8 cellular contexts compared by ENCODE assay signal in genomic region chr14:71142375-71143038, GRCh38.
DNase-seq lines count a peak whose midpoint lies in the region; ATAC-seq and TF ChIP-seq lines count a peak whose summit lies in the region.

No MANE protein-coding gene starts in this region.

- TF ChIP-seq POLR2A in gastrocnemius medialis (IDR thresholded peaks at IDR 0.05): no peak

- CTCF ChIA-PET in T-cell (lab: Charles Lee): interaction anchor here (0.6 to 2.8 kb wide), 6 partner anchors 9 to 740 kb away, joined by 3 to 13 read pairs (median 6); no protein-coding TSS in a partner anchor

- peak; percentile 63 for ATAC-seq in GM21447 (IDR thresholded peaks at IDR 0.05; ENCODE audit: unreplicated experiment)
- ATAC-seq in T-cell (replicated peaks in 1 of 4): peak in 3 of 4 experiments; percentile 31 to 51 (median 41)
- no peak for ATAC-seq in gastrocnemius medialis
- ATAC-seq in HG03521 (IDR thresholded peaks at IDR 0.05; ENCODE audit: unreplicated experiment): no peak

- in situ Hi-C loops in gastrocnemius medialis (cut with MboI; ENCODE audit: low sequenced_read_pairs in 4 of 4): no loop called here

- H3K36me3 Mint-ChIP-seq in T-cell (no peaks in the 10 kb centered on the region), neural progenitor cell (no peaks in the 10 kb centered on the region)

- H3K4me3 Mint-ChIP-seq in T-cell (no peak overlapping the region), neural progenitor cell (no peak overlapping the region)

- H4K20me1 ChIP-seq in neural progenitor cell (ENCODE audit: low read depth): no peaks in the 10 kb centered on the region

- H3K36me3 ChIP-seq in neural progenitor cell (no peaks in the 10 kb centered on the region), gastrocnemius medialis (no peaks in the 10 kb centered on the region)

- POLR2A ChIA-PET in T-cell (lab: Charles Lee): interaction anchor here (0.5 to 0.6 kb wide), 4 partner anchors 28 to 874 kb away, joined by 3 to 6 read pairs (median 5); no protein-coding TSS in a partner anchor

- intact Hi-C loops in gastrocnemius medialis (cut with DNase I; ENCODE audit: low total_unique reads): no loop called here

- H3K4me1 ChIP-seq in neural progenitor cell (peaks cover 6% of the 10 kb centered on the region), gastrocnemius medialis (no peaks in the 10 kb centered on the region)

- H3K27me3 ChIP-seq in neural progenitor cell (no peaks in the 10 kb centered on the region), gastrocnemius medialis (no peaks in the 10 kb centered on the region)

- H3K4me2 ChIP-seq in neural progenitor cell: no peak overlapping the region

- H3K9ac ChIP-seq in neural progenitor cell: no peak overlapping the region

- H3K27me3 Mint-ChIP-seq in T-cell: no peaks in the 10 kb centered on the region
- H3K27me3 Mint-ChIP-seq in neural progenitor cell (ENCODE audit: insufficient read depth, low read depth): peaks cover 2% of the 10 kb centered on the region

- H3K27ac Mint-ChIP-seq in T-cell (peak overlapping the region; percentile 71 to 73), neural progenitor cell (no peak overlapping the region)

- H3K4me3 ChIP-seq in AG09309 (ENCODE audit: control insufficient read depth, low read depth, low read length): no peak overlapping the region
- H3K4me3 ChIP-seq in neural progenitor cell: no peak overlapping the region
- no peak overlapping the region for H3K4me3 ChIP-seq in gastrocnemius medialis

- H3K9me3 ChIP-seq in neural progenitor cell (ENCODE audit: low read depth) (no peaks in the 10 kb centered on the region), gastrocnemius medialis (no peaks in the 10 kb centered on the region)

- H3K27ac ChIP-seq in neural progenitor cell (no peak overlapping the region), gastrocnemius medialis (no peak overlapping the region)

- DNase-seq in AG09309 (ENCODE audit: low read depth): peak; percentile 95
- peak in 6 of 34 experiments; percentile 11 to 26 (median 14) for DNase-seq in T-cell
- peak; percentile 39 for DNase-seq in glomerular endothelial cell (ENCODE audit: extremely low read depth, low read depth, low spot score)
- no peak for DNase-seq in neural progenitor cell (ENCODE audit: low spot score)
- DNase-seq in OCI-M1 (lab: John Stamatoyannopoulos, UW): no peak
- DNase-seq in gastrocnemius medialis: no peak

- TF ChIP-seq CTCF in AG09309 (IDR thresholded peaks at IDR 0.05; ENCODE audit: control insufficient read depth, insufficient read depth, low read depth, low read length, missing control alignments) (peak; percentile 9), neural progenitor cell (IDR thresholded peaks at IDR 0.05) (no peak), gastrocnemius medialis (IDR thresholded peaks at IDR 0.05 in 4 of 5, conservative IDR thresholded peaks at IDR 0.05 in 1 of 5) (no peak)

- H2AFZ ChIP-seq in neural progenitor cell (replicated peaks): no peak overlapping the region

- no peaks in the 10 kb centered on the region for H3F3A ChIP-seq in neural progenitor cell (ENCODE audit: low read depth)

- no peaks in the 10 kb centered on the region for H3K79me2 ChIP-seq in neural progenitor cell (ENCODE audit: low read depth)

- H3K9me3 Mint-ChIP-seq in T-cell (no peaks in the 10 kb centered on the region), neural progenitor cell (peaks cover 4% of the 10 kb centered on the region)

- H3K4me1 Mint-ChIP-seq in T-cell: peaks cover 14 to 28% (median 24%) of the 10 kb centered on the region in 3 donors
- H3K4me1 Mint-ChIP-seq in neural progenitor cell: peaks cover 13% of the 10 kb centered on the region

Comparison
In these comparisons a context has a peak if more than half of its experiments do, and no peak if none do; other contexts are left out.
1. DNase-seq: peak in AG09309 (single experiment) and glomerular endothelial cell (single experiment); none in neural progenitor cell (single experiment), OCI-M1 (single experiment) and gastrocnemius medialis (0 of 2).
2. ATAC-seq: peak in GM21447 (single experiment) and T-cell (3 of 4); none in gastrocnemius medialis (0 of 2) and HG03521 (single experiment).